Comparison of ENCODE assay signal across 1 cellular context in genomic region chr6:134822920-134823430, GRCh38.
TF ChIP-seq lines count a peak whose summit lies in the region.

No MANE protein-coding gene starts in this region.

TF ChIP-seq in K562, 482 proteins besides CTCF, POLR2A, EP300 and RAD21 (continued from another document and continues in another):
- TF ChIP-seq, protein P1, sequence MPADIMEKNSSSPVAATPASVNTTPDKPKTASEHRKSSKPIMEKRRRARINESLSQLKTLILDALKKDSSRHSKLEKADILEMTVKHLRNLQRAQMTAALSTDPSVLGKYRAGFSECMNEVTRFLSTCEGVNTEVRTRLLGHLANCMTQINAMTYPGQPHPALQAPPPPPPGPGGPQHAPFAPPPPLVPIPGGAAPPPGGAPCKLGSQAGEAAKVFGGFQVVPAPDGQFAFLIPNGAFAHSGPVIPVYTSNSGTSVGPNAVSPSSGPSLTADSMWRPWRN (IDR thresholded peaks at IDR 0.05; ENCODE audit: low read depth), result no peak
- TF ChIP-seq ZHX1 (conservative IDR thresholded peaks at IDR 0.05; ENCODE audit: low read length), result 0 out of 2 replicates have a peak, but pooled peaks have one; percentile 41
- no peak for TF ChIP-seq ZNF717 (CRISPR knock-in tag; IDR thresholded peaks at IDR 0.05)
- no peak for TF ChIP-seq RBM14 (IDR thresholded peaks at IDR 0.05; ENCODE audit: borderline replicate concordance, insufficient read depth, low read depth, low read length)
- TF ChIP-seq, protein P2, sequence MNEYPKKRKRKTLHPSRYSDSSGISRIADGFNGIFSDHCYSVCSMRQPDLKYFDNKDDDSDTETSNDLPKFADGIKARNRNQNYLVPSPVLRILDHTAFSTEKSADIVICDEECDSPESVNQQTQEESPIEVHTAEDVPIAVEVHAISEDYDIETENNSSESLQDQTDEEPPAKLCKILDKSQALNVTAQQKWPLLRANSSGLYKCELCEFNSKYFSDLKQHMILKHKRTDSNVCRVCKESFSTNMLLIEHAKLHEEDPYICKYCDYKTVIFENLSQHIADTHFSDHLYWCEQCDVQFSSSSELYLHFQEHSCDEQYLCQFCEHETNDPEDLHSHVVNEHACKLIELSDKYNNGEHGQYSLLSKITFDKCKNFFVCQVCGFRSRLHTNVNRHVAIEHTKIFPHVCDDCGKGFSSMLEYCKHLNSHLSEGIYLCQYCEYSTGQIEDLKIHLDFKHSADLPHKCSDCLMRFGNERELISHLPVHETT (CRISPR knock-in tag; conservative IDR thresholded peaks at IDR 0.05 in 1 of 2, IDR thresholded peaks at IDR 0.05 in 1 of 2), result no peak
- TF ChIP-seq CHAMP1 (IDR thresholded peaks at IDR 0.05), result no peak
- TF ChIP-seq, protein P3, sequence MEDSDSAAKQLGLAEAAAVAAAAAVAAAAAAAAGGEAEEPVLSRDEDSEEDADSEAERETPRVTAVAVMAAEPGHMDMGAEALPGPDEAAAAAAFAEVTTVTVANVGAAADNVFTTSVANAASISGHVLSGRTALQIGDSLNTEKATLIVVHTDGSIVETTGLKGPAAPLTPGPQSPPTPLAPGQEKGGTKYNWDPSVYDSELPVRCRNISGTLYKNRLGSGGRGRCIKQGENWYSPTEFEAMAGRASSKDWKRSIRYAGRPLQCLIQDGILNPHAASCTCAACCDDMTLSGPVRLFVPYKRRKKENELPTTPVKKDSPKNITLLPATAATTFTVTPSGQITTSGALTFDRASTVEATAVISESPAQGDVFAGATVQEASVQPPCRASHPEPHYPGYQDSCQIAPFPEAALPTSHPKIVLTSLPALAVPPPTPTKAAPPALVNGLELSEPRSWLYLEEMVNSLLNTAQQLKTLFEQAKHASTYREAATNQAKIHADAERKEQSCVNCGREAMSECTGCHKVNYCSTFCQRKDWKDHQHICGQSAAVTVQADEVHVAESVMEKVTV (CRISPR knock-in tag; IDR thresholded peaks at IDR 0.05), result peak; percentile 97
- no peak for TF ChIP-seq PBX2 (CRISPR knock-in tag; IDR thresholded peaks at IDR 0.05; ENCODE audit: low read depth)
- peak; percentile 65 for TF ChIP-seq PBX2 (tag; conservative IDR thresholded peaks at IDR 0.05; ENCODE audit: low read depth)
- TF ChIP-seq PPARD (CRISPR knock-in tag; IDR thresholded peaks at IDR 0.05), result no peak
- no peak for TF ChIP-seq NUFIP1 (IDR thresholded peaks at IDR 0.05; ENCODE audit: partially characterized antibody)
- peak; percentile 96 for TF ChIP-seq STAG1 (CRISPR knock-in tag; IDR thresholded peaks at IDR 0.05; ENCODE audit: borderline replicate concordance)
- no peak for TF ChIP-seq FOXK1 (CRISPR knock-in tag; IDR thresholded peaks at IDR 0.05; ENCODE audit: borderline replicate concordance)
- TF ChIP-seq NFXL1 (CRISPR knock-in tag; IDR thresholded peaks at IDR 0.05), result no peak
- peak in 1 of 2 experiments; percentile 67; a peak in 2 of 4 replicates for TF ChIP-seq RCOR1 (IDR thresholded peaks at IDR 0.05; ENCODE audit: borderline replicate concordance in 1 of 2, low read depth in 2 of 2, low read length in 2 of 2)
- TF ChIP-seq HDAC8 (tag; IDR thresholded peaks at IDR 0.05), result no peak
- TF ChIP-seq, protein P4, sequence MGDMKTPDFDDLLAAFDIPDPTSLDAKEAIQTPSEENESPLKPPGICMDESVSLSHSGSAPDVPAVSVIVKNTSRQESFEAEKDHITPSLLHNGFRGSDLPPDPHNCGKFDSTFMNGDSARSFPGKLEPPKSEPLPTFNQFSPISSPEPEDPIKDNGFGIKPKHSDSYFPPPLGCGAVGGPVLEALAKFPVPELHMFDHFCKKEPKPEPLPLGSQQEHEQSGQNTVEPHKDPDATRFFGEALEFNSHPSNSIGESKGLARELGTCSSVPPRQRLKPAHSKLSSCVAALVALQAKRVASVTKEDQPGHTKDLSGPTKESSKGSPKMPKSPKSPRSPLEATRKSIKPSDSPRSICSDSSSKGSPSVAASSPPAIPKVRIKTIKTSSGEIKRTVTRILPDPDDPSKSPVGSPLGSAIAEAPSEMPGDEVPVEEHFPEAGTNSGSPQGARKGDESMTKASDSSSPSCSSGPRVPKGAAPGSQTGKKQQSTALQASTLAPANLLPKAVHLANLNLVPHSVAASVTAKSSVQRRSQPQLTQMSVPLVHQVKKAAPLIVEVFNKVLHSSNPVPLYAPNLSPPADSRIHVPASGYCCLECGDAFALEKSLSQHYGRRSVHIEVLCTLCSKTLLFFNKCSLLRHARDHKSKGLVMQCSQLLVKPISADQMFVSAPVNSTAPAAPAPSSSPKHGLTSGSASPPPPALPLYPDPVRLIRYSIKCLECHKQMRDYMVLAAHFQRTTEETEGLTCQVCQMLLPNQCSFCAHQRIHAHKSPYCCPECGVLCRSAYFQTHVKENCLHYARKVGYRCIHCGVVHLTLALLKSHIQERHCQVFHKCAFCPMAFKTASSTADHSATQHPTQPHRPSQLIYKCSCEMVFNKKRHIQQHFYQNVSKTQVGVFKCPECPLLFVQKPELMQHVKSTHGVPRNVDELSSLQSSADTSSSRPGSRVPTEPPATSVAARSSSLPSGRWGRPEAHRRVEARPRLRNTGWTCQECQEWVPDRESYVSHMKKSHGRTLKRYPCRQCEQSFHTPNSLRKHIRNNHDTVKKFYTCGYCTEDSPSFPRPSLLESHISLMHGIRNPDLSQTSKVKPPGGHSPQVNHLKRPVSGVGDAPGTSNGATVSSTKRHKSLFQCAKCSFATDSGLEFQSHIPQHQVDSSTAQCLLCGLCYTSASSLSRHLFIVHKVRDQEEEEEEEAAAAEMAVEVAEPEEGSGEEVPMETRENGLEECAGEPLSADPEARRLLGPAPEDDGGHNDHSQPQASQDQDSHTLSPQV (IDR thresholded peaks at IDR 0.05), result no peak
- TF ChIP-seq BHLHE40 (IDR thresholded peaks at IDR 0.05; ENCODE audit: low read length), result 0 out of 2 replicates have a peak, but pooled peaks have one; percentile 43
- no peak for TF ChIP-seq CREB3 (tag; conservative IDR thresholded peaks at IDR 0.05; ENCODE audit: low read depth)
- TF ChIP-seq ID3 (CRISPR knock-in tag; IDR thresholded peaks at IDR 0.05), result no peak
- TF ChIP-seq ID3 (tag; IDR thresholded peaks at IDR 0.05), result no peak
- TF ChIP-seq, protein P5, sequence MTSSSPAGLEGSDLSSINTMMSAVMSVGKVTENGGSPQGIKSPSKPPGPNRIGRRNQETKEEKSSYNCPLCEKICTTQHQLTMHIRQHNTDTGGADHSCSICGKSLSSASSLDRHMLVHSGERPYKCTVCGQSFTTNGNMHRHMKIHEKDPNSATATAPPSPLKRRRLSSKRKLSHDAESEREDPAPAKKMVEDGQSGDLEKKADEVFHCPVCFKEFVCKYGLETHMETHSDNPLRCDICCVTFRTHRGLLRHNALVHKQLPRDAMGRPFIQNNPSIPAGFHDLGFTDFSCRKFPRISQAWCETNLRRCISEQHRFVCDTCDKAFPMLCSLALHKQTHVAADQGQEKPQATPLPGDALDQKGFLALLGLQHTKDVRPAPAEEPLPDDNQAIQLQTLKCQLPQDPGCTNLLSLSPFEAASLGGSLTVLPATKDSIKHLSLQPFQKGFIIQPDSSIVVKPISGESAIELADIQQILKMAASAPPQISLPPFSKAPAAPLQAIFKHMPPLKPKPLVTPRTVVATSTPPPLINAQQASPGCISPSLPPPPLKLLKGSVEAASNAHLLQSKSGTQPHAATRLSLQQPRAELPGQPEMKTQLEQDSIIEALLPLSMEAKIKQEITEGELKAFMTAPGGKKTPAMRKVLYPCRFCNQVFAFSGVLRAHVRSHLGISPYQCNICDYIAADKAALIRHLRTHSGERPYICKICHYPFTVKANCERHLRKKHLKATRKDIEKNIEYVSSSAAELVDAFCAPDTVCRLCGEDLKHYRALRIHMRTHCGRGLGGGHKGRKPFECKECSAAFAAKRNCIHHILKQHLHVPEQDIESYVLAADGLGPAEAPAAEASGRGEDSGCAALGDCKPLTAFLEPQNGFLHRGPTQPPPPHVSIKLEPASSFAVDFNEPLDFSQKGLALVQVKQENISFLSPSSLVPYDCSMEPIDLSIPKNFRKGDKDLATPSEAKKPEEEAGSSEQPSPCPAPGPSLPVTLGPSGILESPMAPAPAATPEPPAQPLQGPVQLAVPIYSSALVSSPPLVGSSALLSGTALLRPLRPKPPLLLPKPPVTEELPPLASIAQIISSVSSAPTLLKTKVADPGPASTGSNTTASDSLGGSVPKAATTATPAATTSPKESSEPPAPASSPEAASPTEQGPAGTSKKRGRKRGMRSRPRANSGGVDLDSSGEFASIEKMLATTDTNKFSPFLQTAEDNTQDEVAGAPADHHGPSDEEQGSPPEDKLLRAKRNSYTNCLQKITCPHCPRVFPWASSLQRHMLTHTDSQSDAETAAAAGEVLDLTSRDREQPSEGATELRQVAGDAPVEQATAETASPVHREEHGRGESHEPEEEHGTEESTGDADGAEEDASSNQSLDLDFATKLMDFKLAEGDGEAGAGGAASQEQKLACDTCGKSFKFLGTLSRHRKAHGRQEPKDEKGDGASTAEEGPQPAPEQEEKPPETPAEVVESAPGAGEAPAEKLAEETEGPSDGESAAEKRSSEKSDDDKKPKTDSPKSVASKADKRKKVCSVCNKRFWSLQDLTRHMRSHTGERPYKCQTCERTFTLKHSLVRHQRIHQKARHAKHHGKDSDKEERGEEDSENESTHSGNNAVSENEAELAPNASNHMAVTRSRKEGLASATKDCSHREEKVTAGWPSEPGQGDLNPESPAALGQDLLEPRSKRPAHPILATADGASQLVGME (CRISPR knock-in tag; IDR thresholded peaks at IDR 0.05), result no peak
